Comparison of ENCODE assay signal across 10 cellular contexts in the genomic region with DNA sequence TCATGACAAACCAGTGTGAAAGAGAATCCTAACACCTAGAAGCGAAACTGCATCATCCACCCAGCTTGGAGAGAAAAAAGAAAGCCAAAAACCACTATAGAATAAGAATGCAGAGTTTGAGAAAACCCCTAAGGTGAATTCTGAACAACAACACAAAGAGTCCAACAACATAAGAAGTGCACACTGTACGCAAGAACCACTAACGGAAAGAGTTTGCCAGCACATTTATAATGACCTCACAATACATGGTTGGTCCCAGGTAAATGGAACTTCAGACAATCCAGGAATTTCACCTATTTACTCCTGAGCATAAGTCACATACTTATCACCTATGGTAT.
DNase-seq lines count a peak whose midpoint lies in the region; ATAC-seq, FAIRE-seq and TF ChIP-seq lines count a peak whose summit lies in the region.
"Had no signal": no experiment of that assay in that cellular context is flagged by ENCODE, and none has a peak within 500 bp of the region (broad histone marks: within the 10 kb centered on the region; RNA-seq: fewer than 3 reads in every experiment).

No MANE protein-coding gene starts in this region.

- peaks cover 11% of the 10 kb centered on the region for H3K9me3 Mint-ChIP-seq in activated naive CD8-positive, alpha-beta T cell treated with anti-CD3 and anti-CD28 coated beads for 36 hours
- peaks cover 3% of the 10 kb centered on the region for H3K9me3 Mint-ChIP-seq in chondrocyte (ENCODE audit: low read depth)

- H3K36me3 Mint-ChIP-seq in activated naive CD8-positive, alpha-beta T cell treated with anti-CD3 and anti-CD28 coated beads for 36 hours, result peaks cover 57% of the 10 kb centered on the region
- no peaks in the 10 kb centered on the region for H3K36me3 Mint-ChIP-seq in chondrocyte (ENCODE audit: low read depth)

- H3K27ac Mint-ChIP-seq in activated naive CD8-positive, alpha-beta T cell treated with anti-CD3 and anti-CD28 coated beads for 36 hours, result peak overlapping the region; percentile 98
- no peak overlapping the region for H3K27ac Mint-ChIP-seq in chondrocyte (ENCODE audit: unreplicated experiment)

- ATAC-seq in GM21381 (IDR thresholded peaks at IDR 0.05; ENCODE audit: unreplicated experiment) (peak; percentile 56), HG03159 (IDR thresholded peaks at IDR 0.05; ENCODE audit: unreplicated experiment) (peak; percentile 46)

- H3K4me3 Mint-ChIP-seq in activated naive CD8-positive, alpha-beta T cell treated with anti-CD3 and anti-CD28 coated beads for 36 hours, result peak overlapping the region; percentile 68
- no peak overlapping the region for H3K4me3 Mint-ChIP-seq in chondrocyte (ENCODE audit: unreplicated experiment)

- TF ChIP-seq CTCF in chondrocyte (IDR thresholded peaks at IDR 0.05), result no peak

- peak; percentile 94 for FAIRE-seq in GM18507 (lab: Jason Lieb, UNC)

- no peaks in the 10 kb centered on the region for H3K27me3 Mint-ChIP-seq in activated naive CD8-positive, alpha-beta T cell treated with anti-CD3 and anti-CD28 coated beads for 36 hours
- H3K27me3 Mint-ChIP-seq in chondrocyte (ENCODE audit: low read depth), result no peaks in the 10 kb centered on the region

- peaks cover 89% of the 10 kb centered on the region for H3K4me1 Mint-ChIP-seq in activated naive CD8-positive, alpha-beta T cell treated with anti-CD3 and anti-CD28 coated beads for 36 hours
- H3K4me1 Mint-ChIP-seq in chondrocyte (ENCODE audit: low read depth), result peaks cover 12% of the 10 kb centered on the region

- DNase-seq in GM18507 (ENCODE audit: extremely low spot score, insufficient read length, low read depth) (no peak), NK-92 (lab: John Stamatoyannopoulos, UW; ENCODE audit: unreplicated experiment) (no peak), chondrocyte (ENCODE audit: low spot score) (no peak), mucosa of gallbladder (ENCODE audit: low spot score) (no peak), dermis blood vessel endothelial cell (no peak)
- DNase-seq in activated naive CD8-positive, alpha-beta T cell treated with anti-CD3 and anti-CD28 coated beads for 36 hours, result no peak
- DNase-seq: DMS79, NCI-H2171 treated with DMSO at 0.1 percent for 48 hours had no signal
